In the genomic region with DNA sequence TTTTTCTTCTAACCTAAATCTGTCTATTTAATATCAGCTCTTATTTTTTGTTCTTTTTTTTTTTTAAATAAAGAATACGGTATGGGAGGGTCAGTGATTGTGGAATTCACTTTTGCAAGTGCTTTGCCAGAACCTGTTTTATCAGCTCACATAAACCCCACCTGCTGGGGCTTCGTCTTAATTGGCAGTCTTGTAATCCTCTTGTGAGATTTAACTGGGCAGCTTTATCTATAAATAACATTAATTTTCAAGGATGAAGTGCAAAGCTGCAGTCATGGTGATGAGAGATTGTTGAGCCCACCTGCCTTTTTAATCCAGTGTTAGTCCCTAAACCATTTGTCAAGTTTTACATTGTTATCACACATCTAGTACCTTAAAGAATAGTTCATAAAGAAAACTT, we compare ENCODE assay signal across 16 cellular contexts.
"Had no signal": no experiment of that assay in that cellular context is flagged by ENCODE, and none has a peak within 500 bp of the region (broad histone marks: within the 10 kb centered on the region; RNA-seq: fewer than 3 reads in every experiment).

No MANE protein-coding gene starts in this region.

- DNase-seq: activated CD4-positive, alpha-beta memory T cell treated with anti-CD3 and anti-CD28 coated beads, Interleukin-2, amount 10 ng/mL, durations not matched to agents 7 days and 5 days; activated CD4-positive, alpha-beta T cell treated with anti-CD3 and anti-CD28 coated beads for 36 hours; activated CD4-positive, alpha-beta T cell treated with anti-CD3 and anti-CD28 coated beads, Interleukin-2, amount 50 U/mL, for 1 hour; aorta; caudate nucleus; colonic mucosa; Kasumi-1; NCI-H1436; NCI-H1694 treated with DMSO at 0.1 percent for 48 hours; NCI-H2029 treated with DMSO at 0.1 percent for 48 hours; NCI-H446; NCI-H526; NCI-H774; PC-9; SIG-M5; T-helper 1 cell had no signal
